Comparison of ENCODE assay signal across 11 cellular contexts in the genomic region with DNA sequence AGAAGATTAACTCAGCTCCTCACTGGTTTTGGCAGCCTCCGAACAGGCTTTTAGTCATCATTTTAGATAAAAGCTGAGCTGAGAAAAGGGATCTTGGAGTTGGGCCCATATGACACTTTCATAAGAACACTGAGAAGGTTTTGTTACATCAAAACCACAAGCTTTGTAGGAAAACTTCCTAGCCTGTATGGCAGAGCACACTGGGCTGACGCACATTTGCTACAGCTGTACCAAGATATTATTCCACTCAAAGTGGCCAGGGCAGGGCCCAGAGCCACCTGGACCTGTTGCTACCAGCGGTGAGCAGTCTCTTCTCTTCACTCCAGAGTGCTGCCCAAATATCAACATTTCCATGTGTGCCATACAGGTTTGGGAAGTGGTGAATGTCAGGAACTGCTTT.
DNase-seq lines count a peak whose midpoint lies in the region; ATAC-seq, FAIRE-seq and TF ChIP-seq lines count a peak whose summit lies in the region.
"Had no signal": no experiment of that assay in that cellular context is flagged by ENCODE, and none has a peak within 500 bp of the region (broad histone marks: within the 10 kb centered on the region; RNA-seq: fewer than 3 reads in every experiment).

No MANE protein-coding gene starts in this region.

- intact Hi-C loops in left ventricle myocardium inferior (cut with micrococcal nuclease) (no loop called here), HepG2 (cut with micrococcal nuclease; ENCODE audit: unreplicated experiment) (no loop called here)

- H3K4me3 ChIP-seq in left ventricle myocardium inferior (no peak overlapping the region), smooth muscle cell (no peak overlapping the region), HepG2 (replicated peaks in 1 of 3; ENCODE audit: insufficient read depth in 1 of 3, low read depth in 2 of 3, low read length in 3 of 3) (no peak overlapping the region)
- H3K4me3 ChIP-seq: SK-N-MC had no signal

- H3K9ac ChIP-seq in smooth muscle cell (ENCODE audit: low read depth) (peak overlapping the region; percentile 87), HepG2 (ENCODE audit: insufficient read depth, low read depth, low read length) (no peak overlapping the region)

- no peak overlapping the region for H2AFZ ChIP-seq in smooth muscle cell (ENCODE audit: low read depth)
- H2AFZ ChIP-seq in HepG2 (ENCODE audit: low read length), result no peak overlapping the region

- TF ChIP-seq POLR2A in H54 (IDR thresholded peaks at IDR 0.05; ENCODE audit: low read depth, low read length) (no peak), HepG2 (IDR thresholded peaks at IDR 0.05; ENCODE audit: insufficient read depth in 1 of 2, low read depth in 2 of 2, low read length in 2 of 2) (no peak)

- H3K79me2 ChIP-seq in smooth muscle cell (ENCODE audit: low read depth), result no peaks in the 10 kb centered on the region
- H3K79me2 ChIP-seq in HepG2 (ENCODE audit: insufficient read depth, low read length), result no peaks in the 10 kb centered on the region

- in situ Hi-C loops in HepG2 (cut with HindIII; ENCODE audit: extremely low pct_ligation_motif_present, low pct_unique_long_range_greater_than_20kb), result no loop called here

- peaks cover 33% of the 10 kb centered on the region for H3K4me1 ChIP-seq in left ventricle myocardium inferior
- H3K4me1 ChIP-seq in smooth muscle cell (ENCODE audit: low read depth), result peaks cover 18% of the 10 kb centered on the region
- no peaks in the 10 kb centered on the region for H3K4me1 ChIP-seq in HepG2 (ENCODE audit: insufficient read depth, low read length)

- H3K27me3 ChIP-seq in left ventricle myocardium inferior (ENCODE audit: low read depth), result no peaks in the 10 kb centered on the region
- no peaks in the 10 kb centered on the region for H3K27me3 ChIP-seq in smooth muscle cell (ENCODE audit: low read depth)
- H3K27me3 ChIP-seq in HepG2 (ENCODE audit: control insufficient read depth in 1 of 2, insufficient read depth in 2 of 2, low read length in 2 of 2), result no peaks in the 10 kb centered on the region; a peak in 1 of 5 replicates

- peak overlapping the region; percentile 30 for H3K27ac ChIP-seq in left ventricle myocardium inferior (replicated peaks)
- peak overlapping the region; percentile 98 for H3K27ac ChIP-seq in smooth muscle cell (ENCODE audit: low read depth)
- no peak overlapping the region for H3K27ac ChIP-seq in HepG2 (ENCODE audit: extremely low read length, insufficient read depth, low read length)
- H3K27ac ChIP-seq: SK-N-MC had no signal

- FAIRE-seq in H54 (lab: Jason Lieb, UNC) (peak; percentile 97), HepG2 (lab: Jason Lieb, UNC) (no peak)
- FAIRE-seq: colon had no signal

- peaks cover 9% of the 10 kb centered on the region for H3F3A ChIP-seq in smooth muscle cell (ENCODE audit: low read depth)

- TF ChIP-seq EP300 in HepG2 (IDR thresholded peaks at IDR 0.05; ENCODE audit: low read depth in 2 of 2, low read length in 2 of 2) (no peak), HepG2 (CRISPR knock-in tag; IDR thresholded peaks at IDR 0.05; ENCODE audit: borderline replicate concordance) (no peak)

- no TSS peak for BruUV-seq in HepG2 (replicated peaks; lab: Mats Ljungman, UMichigan)

- DNase-seq in H54 (ENCODE audit: insufficient read length, low spot score) (no peak), amniotic stem cell (lab: John Stamatoyannopoulos, UW) (peak; percentile 77), left ventricle myocardium inferior (no peak), smooth muscle cell (lab: John Stamatoyannopoulos, UW; ENCODE audit: unreplicated experiment) (no peak), HepG2 (ENCODE audit: low spot score) (no peak), DMS 273 (lab: John Stamatoyannopoulos, UW; ENCODE audit: unreplicated experiment) (no peak), T-helper 1 cell (no peak), OCI-M1 (lab: John Stamatoyannopoulos, UW) (no peak)
- DNase-seq: DND-41 had no signal

- TF ChIP-seq CTCF in left ventricle myocardium inferior (IDR thresholded peaks at IDR 0.05; ENCODE audit: borderline replicate concordance), result no peak
- no peak for TF ChIP-seq CTCF in smooth muscle cell (IDR thresholded peaks at IDR 0.05; ENCODE audit: borderline replicate concordance, insufficient read depth, poor library complexity, severe bottlenecking)
- TF ChIP-seq CTCF in HepG2 (CRISPR knock-in tag; IDR thresholded peaks at IDR 0.05), result no peak

- POLR2A ChIA-PET in HepG2 (lab: Yijun Ruan, JAX), result no interaction called here

- CTCF ChIA-PET in HepG2 (lab: Yijun Ruan, JAX; ENCODE audit: low intra/inter-chr PET ratio, low total read pairs), result no interaction called here

- 33% methylated on average over 3 of the region's 3 CpGs for WGBS in smooth muscle cell (ENCODE audit: low lambda C conversion rate)
- WGBS in HepG2 (ENCODE audit: low lambda C conversion rate), result 21% methylated on average over 3 of the region's 3 CpGs

- H4K20me1 ChIP-seq in smooth muscle cell (ENCODE audit: low read depth) (no peaks in the 10 kb centered on the region), HepG2 (ENCODE audit: insufficient read depth, low read length) (no peaks in the 10 kb centered on the region)

- TF ChIP-seq RAD21 in HepG2 (CRISPR knock-in tag; IDR thresholded peaks at IDR 0.05), result no peak

- H3K4me2 ChIP-seq in smooth muscle cell, result peak overlapping the region; percentile 66
- H3K4me2 ChIP-seq in HepG2 (ENCODE audit: low read depth, low read length), result no peak overlapping the region

- ATAC-seq in HepG2, result no peak

- H3K36me3 ChIP-seq in left ventricle myocardium inferior (no peaks in the 10 kb centered on the region), smooth muscle cell (ENCODE audit: low read depth) (no peaks in the 10 kb centered on the region), HepG2 (replicated peaks in 1 of 2; ENCODE audit: control insufficient read depth in 1 of 2, insufficient read depth in 2 of 2, low read length in 2 of 2) (no peaks in the 10 kb centered on the region)

- H3K9me3 ChIP-seq in left ventricle myocardium inferior (replicated peaks) (peaks cover 7% of the 10 kb centered on the region), smooth muscle cell (replicated peaks; ENCODE audit: low read depth) (no peaks in the 10 kb centered on the region), HepG2 (ENCODE audit: low read length) (no peaks in the 10 kb centered on the region)

TF ChIP-seq in HepG2, 621 proteins besides CTCF, POLR2A, EP300 and RAD21 (continues in another document):
- TF ChIP-seq ZNF644 (CRISPR knock-in tag; IDR thresholded peaks at IDR 0.05; ENCODE audit: low read depth), result no peak
- TF ChIP-seq SMAD1 (CRISPR knock-in tag; IDR thresholded peaks at IDR 0.05; ENCODE audit: borderline replicate concordance, low read depth), result no peak
- no peak for TF ChIP-seq SALL2 (CRISPR knock-in tag; IDR thresholded peaks at IDR 0.05)
- TF ChIP-seq ZNF350 (CRISPR knock-in tag; IDR thresholded peaks at IDR 0.05; ENCODE audit: borderline replicate concordance, low read depth), result no peak
- no peak for TF ChIP-seq MED13 (CRISPR knock-in tag; IDR thresholded peaks at IDR 0.05)
- TF ChIP-seq, protein P1, sequence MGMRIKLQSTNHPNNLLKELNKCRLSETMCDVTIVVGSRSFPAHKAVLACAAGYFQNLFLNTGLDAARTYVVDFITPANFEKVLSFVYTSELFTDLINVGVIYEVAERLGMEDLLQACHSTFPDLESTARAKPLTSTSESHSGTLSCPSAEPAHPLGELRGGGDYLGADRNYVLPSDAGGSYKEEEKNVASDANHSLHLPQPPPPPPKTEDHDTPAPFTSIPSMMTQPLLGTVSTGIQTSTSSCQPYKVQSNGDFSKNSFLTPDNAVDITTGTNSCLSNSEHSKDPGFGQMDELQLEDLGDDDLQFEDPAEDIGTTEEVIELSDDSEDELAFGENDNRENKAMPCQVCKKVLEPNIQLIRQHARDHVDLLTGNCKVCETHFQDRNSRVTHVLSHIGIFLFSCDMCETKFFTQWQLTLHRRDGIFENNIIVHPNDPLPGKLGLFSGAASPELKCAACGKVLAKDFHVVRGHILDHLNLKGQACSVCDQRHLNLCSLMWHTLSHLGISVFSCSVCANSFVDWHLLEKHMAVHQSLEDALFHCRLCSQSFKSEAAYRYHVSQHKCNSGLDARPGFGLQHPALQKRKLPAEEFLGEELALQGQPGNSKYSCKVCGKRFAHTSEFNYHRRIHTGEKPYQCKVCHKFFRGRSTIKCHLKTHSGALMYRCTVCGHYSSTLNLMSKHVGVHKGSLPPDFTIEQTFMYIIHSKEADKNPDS (CRISPR knock-in tag; IDR thresholded peaks at IDR 0.05), result no peak
- TF ChIP-seq ZNF24 (IDR thresholded peaks at IDR 0.05), result no peak
- no peak for TF ChIP-seq ZNF790 (CRISPR knock-in tag; IDR thresholded peaks at IDR 0.05; ENCODE audit: borderline replicate concordance)
- no peak for TF ChIP-seq ZNF746 (CRISPR knock-in tag; IDR thresholded peaks at IDR 0.05)
